ENCODE assay signal across 8 cellular contexts in the genomic region with DNA sequence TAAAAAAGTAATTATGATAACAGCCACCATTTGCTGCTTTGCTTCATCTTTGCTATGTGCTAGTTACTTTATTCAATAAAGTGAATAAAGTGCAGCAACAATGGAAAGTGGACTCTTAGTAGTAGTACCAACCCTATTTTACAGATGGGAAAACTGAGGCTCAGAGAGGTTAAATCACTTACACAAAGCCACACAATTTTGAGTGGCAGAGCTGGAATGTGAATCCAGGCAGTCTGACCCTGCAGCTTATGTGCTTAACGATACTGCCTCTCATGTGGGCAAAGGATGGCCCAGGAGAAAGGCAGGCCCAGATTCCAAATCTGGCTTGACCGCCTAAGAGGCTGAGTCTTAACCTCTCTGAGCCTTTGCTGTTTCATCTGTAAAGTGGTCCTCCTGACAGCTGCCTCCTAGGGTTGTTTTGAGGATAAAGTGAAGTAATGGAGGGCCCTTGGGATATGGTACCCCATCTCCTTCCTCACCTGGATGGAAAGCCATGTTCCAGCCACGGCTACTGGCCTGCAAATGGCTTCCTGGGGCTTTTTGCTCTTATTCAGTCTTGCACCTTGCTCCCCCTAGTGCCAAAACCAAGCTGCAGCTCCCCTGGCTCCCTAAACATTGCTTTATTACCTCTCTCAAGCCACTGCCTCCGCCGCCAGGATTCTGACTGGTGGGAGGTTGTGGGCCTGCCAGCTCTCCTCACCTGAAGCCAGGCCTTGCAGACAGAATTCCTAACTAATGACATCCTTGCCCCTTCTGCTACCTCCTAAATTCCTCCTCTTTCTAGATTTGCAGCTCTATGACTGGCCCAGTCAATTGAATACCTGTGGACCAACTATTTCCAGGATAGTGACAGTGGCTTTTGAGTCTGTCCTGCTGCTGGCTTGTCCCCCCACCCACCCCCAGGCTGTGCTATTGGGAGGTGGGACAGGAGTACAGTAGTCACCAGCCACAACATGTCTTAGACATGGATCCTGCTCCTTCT.
DNase-seq lines count a peak whose midpoint lies in the region; ATAC-seq lines count a peak whose summit lies in the region.

No MANE protein-coding gene starts in this region.

- no peak overlapping the region for H3K27ac ChIP-seq in SJCRH30
- H3K27ac ChIP-seq in right cardiac atrium (ENCODE audit: low read length): no peak overlapping the region

- ATAC-seq in right cardiac atrium: no peak
- ATAC-seq in HG02870 (IDR thresholded peaks at IDR 0.05; ENCODE audit: unreplicated experiment): no peak

- in situ Hi-C loops in G401 (cut with HindIII; ENCODE audit: low sequenced_read_pairs) (no loop called here), KBM-7 (cut with MboI; ENCODE audit: low pct_unique_long_range_greater_than_20kb, low sequenced_read_pairs) (no loop called here)

- H3K4me1 ChIP-seq in SJCRH30 (peaks cover 9% of the 10 kb centered on the region), right cardiac atrium (ENCODE audit: control insufficient read depth, insufficient read depth, low read length) (no peaks in the 10 kb centered on the region)

- peak; percentile 47 for DNase-seq in G401 (ENCODE audit: low spot score)
- peak; percentile 57 for DNase-seq in KBM-7
- peak; percentile 59 to 75 for DNase-seq in SJCRH30
- peak; percentile 35 for DNase-seq in activated gamma-delta T cell treated with anti-CD3 and anti-CD28 coated beads, Interleukin-2, amount 50 U/mL, for 16 hours (ENCODE audit: low read depth)
- DNase-seq in right cardiac atrium: peak in 2 of 3 donors; percentile 58 to 61
- DNase-seq in stimulated activated CD4-positive, alpha-beta T cell treated with anti-CD3 and anti-CD28 coated beads, Interleukin-1b, Interleukin-23, amount 100 ng/mL, for 4 hours (ENCODE audit: low read depth in 2 of 2): peak; percentile 48 to 50
- no peak for DNase-seq in GDM1 (lab: John Stamatoyannopoulos, UW)

- H3K36me3 ChIP-seq in SJCRH30: no peaks in the 10 kb centered on the region

- H3K4me3 ChIP-seq in SJCRH30 (no peak overlapping the region), right cardiac atrium (ENCODE audit: low read length) (no peak overlapping the region)

- H3K9me3 ChIP-seq in SJCRH30 (replicated peaks): no peaks in the 10 kb centered on the region
- no peaks in the 10 kb centered on the region for H3K9me3 ChIP-seq in right cardiac atrium (ENCODE audit: control insufficient read depth, low read length)

- H3K27me3 ChIP-seq in SJCRH30 (no peaks in the 10 kb centered on the region), right cardiac atrium (ENCODE audit: control insufficient read depth, insufficient read depth) (no peaks in the 10 kb centered on the region)

- WGBS in right cardiac atrium: 75% methylated on average over 5 of the region's 5 CpGs

- intact Hi-C loops in right cardiac atrium (cut with DNase I): loop anchor here in 3 of 4 donors (10.0 kb wide), 2 partner anchors 202 to 268 kb away; no protein-coding TSS in a partner anchor
